Comparison of ENCODE assay signal across 8 cellular contexts in the genomic region with DNA sequence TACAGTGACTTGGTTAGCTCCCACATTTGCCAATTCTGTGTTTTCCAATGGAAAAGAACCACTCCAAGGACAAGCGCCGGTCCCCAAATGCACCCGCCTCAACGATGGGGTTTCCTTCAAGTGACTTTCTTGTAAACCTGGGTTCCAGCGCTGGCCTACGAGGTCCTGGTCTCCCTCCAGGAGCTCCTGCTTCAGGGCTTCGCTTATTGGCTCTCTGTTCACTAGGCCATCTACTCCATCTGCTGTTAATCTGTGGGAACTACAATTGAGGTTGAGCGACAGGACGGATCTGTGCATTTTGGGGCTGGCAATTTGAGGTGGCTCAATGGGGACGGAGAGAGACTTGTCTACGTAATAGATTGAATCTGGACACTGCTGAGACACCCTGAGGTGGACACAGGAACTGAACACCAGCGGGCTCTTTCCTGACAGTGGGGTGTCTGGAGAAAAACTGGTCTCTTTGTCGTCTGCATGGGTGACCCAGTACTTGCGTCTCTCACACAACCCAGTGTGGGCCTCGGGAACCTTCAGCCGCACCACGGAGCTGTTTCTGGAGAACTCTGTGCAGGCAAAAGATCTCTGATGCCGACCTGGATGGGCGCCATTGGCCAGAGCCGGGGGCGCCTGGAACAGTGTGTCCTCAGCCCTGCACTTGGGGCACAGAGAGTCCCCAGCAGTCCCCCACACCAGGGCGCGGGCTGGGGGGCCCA.
DNase-seq lines count a peak whose midpoint lies in the region; ATAC-seq and TF ChIP-seq lines count a peak whose summit lies in the region.

No MANE protein-coding gene starts in this region.

- intact Hi-C loops in ascending aorta (cut with DNase I), result loop anchor here (2.0 to 5.0 kb wide), 3 partner anchors 117 to 637 kb away; a partner anchor contains a TSS
- intact Hi-C loops in sigmoid colon (cut with DNase I), result loop anchor here (5.0 kb wide), 1 partner anchor 522 kb away; no protein-coding TSS in a partner anchor

- ATAC-seq in GM18511 (IDR thresholded peaks at IDR 0.05; ENCODE audit: unreplicated experiment), result no peak

- H3K36me3 Mint-ChIP-seq in activated T-cell treated with anti-CD3 and anti-CD28 coated beads, Interleukin-2, amount 50 U/mL, for 24 hours (ENCODE audit: low read depth), result no peaks in the 10 kb centered on the region

- TF ChIP-seq CTCF in GM12872 (IDR thresholded peaks at IDR 0.05; ENCODE audit: insufficient read depth, low read depth, low read length) (peak; percentile 45; the same call in 2 of the 3 replicates), MM.1S (IDR thresholded peaks at IDR 0.05; ENCODE audit: low read length) (peak; percentile 41), ascending aorta (IDR thresholded peaks at IDR 0.05) (peak; percentile 43 to 52 (median 45)), right atrium auricular region (IDR thresholded peaks at IDR 0.05) (peak; percentile 23 to 75), sigmoid colon (IDR thresholded peaks at IDR 0.05) (peak in 3 of 4 experiments; percentile 38 to 54 (median 46))

- no peaks in the 10 kb centered on the region for H3K9me3 Mint-ChIP-seq in activated T-cell treated with anti-CD3 and anti-CD28 coated beads, Interleukin-2, amount 50 U/mL, for 24 hours

- no peaks in the 10 kb centered on the region for H3K27me3 Mint-ChIP-seq in activated T-cell treated with anti-CD3 and anti-CD28 coated beads, Interleukin-2, amount 50 U/mL, for 24 hours

- no peak overlapping the region for H2AFZ ChIP-seq in MM.1S (ENCODE audit: low read length)

- H3K9me3 ChIP-seq in MM.1S (replicated peaks; ENCODE audit: insufficient read depth, low read length) (no peaks in the 10 kb centered on the region), ascending aorta (no peaks in the 10 kb centered on the region), right atrium auricular region (no peaks in the 10 kb centered on the region), sigmoid colon (no peaks in the 10 kb centered on the region)

- H3K4me1 ChIP-seq in MM.1S (ENCODE audit: low read length) (no peaks in the 10 kb centered on the region), ascending aorta (no peaks in the 10 kb centered on the region), right atrium auricular region (no peaks in the 10 kb centered on the region), sigmoid colon (no peaks in the 10 kb centered on the region)

- no peaks in the 10 kb centered on the region for H3K79me2 ChIP-seq in MM.1S (ENCODE audit: low read length)

- H3K4me1 Mint-ChIP-seq in activated T-cell treated with anti-CD3 and anti-CD28 coated beads, Interleukin-2, amount 50 U/mL, for 24 hours (ENCODE audit: low read depth), result no peaks in the 10 kb centered on the region

- no peaks in the 10 kb centered on the region for H4K20me1 ChIP-seq in MM.1S (ENCODE audit: insufficient read depth, low read length)

- H3K9me2 ChIP-seq in MM.1S (replicated peaks; ENCODE audit: insufficient read depth, low read length), result no peaks in the 10 kb centered on the region

- H3K27me3 ChIP-seq in MM.1S (replicated peaks; ENCODE audit: insufficient read depth, low read length) (no peaks in the 10 kb centered on the region), ascending aorta (no peaks in the 10 kb centered on the region), right atrium auricular region (no peaks in the 10 kb centered on the region), sigmoid colon (no peaks in the 10 kb centered on the region)

- H3K4me2 ChIP-seq in MM.1S (ENCODE audit: low read depth, low read length), result no peak overlapping the region

- no peak overlapping the region for H3K27ac Mint-ChIP-seq in activated T-cell treated with anti-CD3 and anti-CD28 coated beads, Interleukin-2, amount 50 U/mL, for 24 hours

- H3K27ac ChIP-seq in MM.1S (ENCODE audit: low read length) (no peak overlapping the region), ascending aorta (no peak overlapping the region), right atrium auricular region (no peak overlapping the region), sigmoid colon (no peak overlapping the region)

- DNase-seq in AG08396 (ENCODE audit: low spot score) (peak; percentile 78), MM.1S (peak; percentile 7), ascending aorta (ENCODE audit: low spot score in 2 of 2) (no peak), right atrium auricular region (ENCODE audit: low spot score) (no peak), sigmoid colon (no peak)
- no peak for DNase-seq in activated T-cell treated with anti-CD3 and anti-CD28 coated beads, Interleukin-2, amount 50 U/mL, for 24 hours

- no peaks in the 10 kb centered on the region for H3F3A ChIP-seq in MM.1S (ENCODE audit: insufficient read depth, low read length)

- 60 to 62% methylated on average over 23 of the region's 23 CpGs for WGBS in sigmoid colon, 2 donors

- H3K4me3 Mint-ChIP-seq in activated T-cell treated with anti-CD3 and anti-CD28 coated beads, Interleukin-2, amount 50 U/mL, for 24 hours, result no peak overlapping the region

- H3K4me3 ChIP-seq in MM.1S (ENCODE audit: low read length) (no peak overlapping the region), ascending aorta (no peak overlapping the region), right atrium auricular region (no peak overlapping the region), sigmoid colon (no peak overlapping the region)

- no peak overlapping the region for H3K9ac ChIP-seq in MM.1S (ENCODE audit: low read length)

- TF ChIP-seq EP300 in sigmoid colon (IDR thresholded peaks at IDR 0.05), result no peak

- H3K36me3 ChIP-seq in MM.1S (replicated peaks; ENCODE audit: insufficient read depth, low read length) (no peaks in the 10 kb centered on the region), ascending aorta (no peaks in the 10 kb centered on the region), right atrium auricular region (no peaks in the 10 kb centered on the region), sigmoid colon (no peaks in the 10 kb centered on the region)

- TF ChIP-seq POLR2A in sigmoid colon (IDR thresholded peaks at IDR 0.05), result no peak

Comparison
In these comparisons a context has a peak if more than half of its experiments do, and no peak if none do; other contexts are left out.
1. DNase-seq: peak in AG08396 (single experiment) and MM.1S (single experiment); none in ascending aorta (0 of 2), right atrium auricular region (single experiment), sigmoid colon (single experiment) and activated T-cell treated with anti-CD3 and anti-CD28 coated beads, Interleukin-2, amount 50 U/mL, for 24 hours (single experiment).
2. Peak in every context shown above with its lines, with median percentiles within 50 percentile points of each other: CTCF ChIP-seq.